In the genomic region with DNA sequence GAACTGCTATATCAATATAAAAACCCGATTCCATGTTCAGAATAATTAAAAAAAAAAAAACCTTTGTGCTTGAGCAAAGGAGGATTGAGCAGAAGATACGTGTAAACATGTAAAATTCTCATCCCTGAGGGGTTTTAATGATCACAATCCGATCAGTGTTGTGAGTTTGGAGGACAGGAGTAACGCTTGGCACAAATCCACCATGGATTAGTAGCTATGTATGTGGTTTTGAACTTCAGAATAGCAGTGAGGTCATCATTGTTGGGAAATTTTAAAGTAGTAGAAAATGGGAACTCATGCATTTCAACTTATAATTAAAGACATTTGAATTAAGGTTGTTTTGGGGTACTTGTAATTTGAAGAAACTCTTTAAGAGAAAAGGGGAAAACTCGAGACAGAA, we compare ENCODE assay signal across 1 cellular context.
A peak's percentile ranks its signal among the peaks of the same experiment; 100 is the strongest.
TF ChIP-seq lines count a peak whose summit lies in the region.

No MANE protein-coding gene starts in this region.

TF ChIP-seq in HepG2, 621 proteins besides CTCF, POLR2A, EP300 and RAD21:
- TF ChIP-seq ZNF605 (CRISPR knock-in tag; IDR thresholded peaks at IDR 0.05) (no peak), ATF7 (IDR thresholded peaks at IDR 0.05) (peak; percentile 44), ATF7 (CRISPR knock-in tag; IDR thresholded peaks at IDR 0.05) (no peak)
